ENCODE assay signal across 1 cellular context in genomic region chr16:2533912-2534311, GRCh38.
TF ChIP-seq lines count a peak whose summit lies in the region.

No MANE protein-coding gene starts in this region.

TF ChIP-seq in GM23338, 12 proteins besides CTCF, POLR2A, EP300 and RAD21 (continued from another document):
- no peak for TF ChIP-seq ZNF462 (CRISPR knock-in tag; IDR thresholded peaks at IDR 0.05)
- no peak for TF ChIP-seq ZNF114 (CRISPR knock-in tag; IDR thresholded peaks at IDR 0.05)
- no peak for TF ChIP-seq EZH2phosphoT487 (IDR thresholded peaks at IDR 0.05; ENCODE audit: unreplicated experiment)
- TF ChIP-seq, protein P1, sequence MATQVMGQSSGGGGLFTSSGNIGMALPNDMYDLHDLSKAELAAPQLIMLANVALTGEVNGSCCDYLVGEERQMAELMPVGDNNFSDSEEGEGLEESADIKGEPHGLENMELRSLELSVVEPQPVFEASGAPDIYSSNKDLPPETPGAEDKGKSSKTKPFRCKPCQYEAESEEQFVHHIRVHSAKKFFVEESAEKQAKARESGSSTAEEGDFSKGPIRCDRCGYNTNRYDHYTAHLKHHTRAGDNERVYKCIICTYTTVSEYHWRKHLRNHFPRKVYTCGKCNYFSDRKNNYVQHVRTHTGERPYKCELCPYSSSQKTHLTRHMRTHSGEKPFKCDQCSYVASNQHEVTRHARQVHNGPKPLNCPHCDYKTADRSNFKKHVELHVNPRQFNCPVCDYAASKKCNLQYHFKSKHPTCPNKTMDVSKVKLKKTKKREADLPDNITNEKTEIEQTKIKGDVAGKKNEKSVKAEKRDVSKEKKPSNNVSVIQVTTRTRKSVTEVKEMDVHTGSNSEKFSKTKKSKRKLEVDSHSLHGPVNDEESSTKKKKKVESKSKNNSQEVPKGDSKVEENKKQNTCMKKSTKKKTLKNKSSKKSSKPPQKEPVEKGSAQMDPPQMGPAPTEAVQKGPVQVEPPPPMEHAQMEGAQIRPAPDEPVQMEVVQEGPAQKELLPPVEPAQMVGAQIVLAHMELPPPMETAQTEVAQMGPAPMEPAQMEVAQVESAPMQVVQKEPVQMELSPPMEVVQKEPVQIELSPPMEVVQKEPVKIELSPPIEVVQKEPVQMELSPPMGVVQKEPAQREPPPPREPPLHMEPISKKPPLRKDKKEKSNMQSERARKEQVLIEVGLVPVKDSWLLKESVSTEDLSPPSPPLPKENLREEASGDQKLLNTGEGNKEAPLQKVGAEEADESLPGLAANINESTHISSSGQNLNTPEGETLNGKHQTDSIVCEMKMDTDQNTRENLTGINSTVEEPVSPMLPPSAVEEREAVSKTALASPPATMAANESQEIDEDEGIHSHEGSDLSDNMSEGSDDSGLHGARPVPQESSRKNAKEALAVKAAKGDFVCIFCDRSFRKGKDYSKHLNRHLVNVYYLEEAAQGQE (IDR thresholded peaks at IDR 0.05; ENCODE audit: unreplicated experiment), result no peak
